Comparison of ENCODE assay signal across 23 cellular contexts in genomic region chr16:29237971-29238370, GRCh38.
DNase-seq lines count a peak whose midpoint lies in the region; ATAC-seq, FAIRE-seq and TF ChIP-seq lines count a peak whose summit lies in the region.
"Had no signal": no experiment of that assay in that cellular context is flagged by ENCODE, and none has a peak within 500 bp of the region (broad histone marks: within the 10 kb centered on the region; RNA-seq: fewer than 3 reads in every experiment).

No MANE protein-coding gene starts in this region.

- H2AFZ ChIP-seq in HepG2 (ENCODE audit: low read length) (no peak overlapping the region), Karpas-422 (ENCODE audit: low read length) (no peak overlapping the region)
- H2AFZ ChIP-seq: GM23338 had no signal

- no peak overlapping the region for H3K4me3 ChIP-seq in HepG2 (replicated peaks in 1 of 3; ENCODE audit: insufficient read depth in 1 of 3, low read depth in 2 of 3, low read length in 3 of 3)
- H3K4me3 ChIP-seq in right lobe of liver, result no peak overlapping the region
- H3K4me3 ChIP-seq in sigmoid colon, result no peak overlapping the region
- H3K4me3 ChIP-seq in vagina, result no peak overlapping the region
- H3K4me3 ChIP-seq in Karpas-422 (ENCODE audit: low read length), result no peak overlapping the region
- H3K4me3 ChIP-seq: A549, GM12878, GM23338 had no signal

- H3K4me2 ChIP-seq in HepG2 (ENCODE audit: low read depth, low read length) (no peak overlapping the region), Karpas-422 (ENCODE audit: low read depth, low read length, poor library complexity, severe bottlenecking) (no peak overlapping the region)
- H3K4me2 ChIP-seq: A549, GM23338 had no signal

- ATAC-seq in HepG2 (no peak), right lobe of liver (no peak)
- ATAC-seq: GM12878, GM23338 had no signal

- H3K9ac ChIP-seq in HepG2 (ENCODE audit: insufficient read depth, low read depth, low read length) (no peak overlapping the region), Karpas-422 (ENCODE audit: low read length) (no peak overlapping the region)

- no peak for TF ChIP-seq EP300 in HepG2 (IDR thresholded peaks at IDR 0.05; ENCODE audit: low read depth in 2 of 2, low read length in 2 of 2)
- TF ChIP-seq EP300 in HepG2 (CRISPR knock-in tag; IDR thresholded peaks at IDR 0.05; ENCODE audit: borderline replicate concordance), result no peak
- no peak for TF ChIP-seq EP300 in sigmoid colon (IDR thresholded peaks at IDR 0.05)

- no peak for TF ChIP-seq RAD21 in HepG2 (CRISPR knock-in tag; IDR thresholded peaks at IDR 0.05)

- in situ Hi-C loops in HepG2 (cut with HindIII; ENCODE audit: extremely low pct_ligation_motif_present, low pct_unique_long_range_greater_than_20kb), result no loop called here

- H3K27ac ChIP-seq in HepG2 (ENCODE audit: extremely low read length, insufficient read depth, low read length), result no peak overlapping the region
- H3K27ac ChIP-seq in right lobe of liver, result no peak overlapping the region
- H3K27ac ChIP-seq in sigmoid colon, result no peak overlapping the region
- no peak overlapping the region for H3K27ac ChIP-seq in vagina
- no peak overlapping the region for H3K27ac ChIP-seq in Karpas-422 (ENCODE audit: low read length)
- H3K27ac ChIP-seq: 22Rv1, A549, C4-2B had no signal

- WGBS in HepG2 (ENCODE audit: low lambda C conversion rate), result 43% methylated on average over 7 of the region's 7 CpGs
- 60% methylated on average over 7 of the region's 7 CpGs for WGBS in right lobe of liver (ENCODE audit: insufficient coverage, low coverage, low lambda C conversion rate, missing lambda C conversion rate)
- 61 to 82% methylated on average over 7 of the region's 7 CpGs for WGBS in sigmoid colon, 2 donors

- CTCF ChIA-PET in HepG2 (lab: Yijun Ruan, JAX; ENCODE audit: low intra/inter-chr PET ratio, low total read pairs), result no interaction called here

- no peaks in the 10 kb centered on the region for H3K9me3 ChIP-seq in HepG2 (ENCODE audit: low read length)
- no peaks in the 10 kb centered on the region for H3K9me3 ChIP-seq in right lobe of liver
- no peaks in the 10 kb centered on the region for H3K9me3 ChIP-seq in sigmoid colon
- H3K9me3 ChIP-seq in vagina, result no peaks in the 10 kb centered on the region
- no peaks in the 10 kb centered on the region for H3K9me3 ChIP-seq in Karpas-422 (ENCODE audit: low read length)
- H3K9me3 ChIP-seq: A549 had no signal

- intact Hi-C loops in HepG2 (cut with micrococcal nuclease; ENCODE audit: unreplicated experiment), result no loop called here
- intact Hi-C loops in right lobe of liver (cut with DNase I), result no loop called here
- intact Hi-C loops in sigmoid colon (cut with DNase I), result no loop called here
- intact Hi-C loops in vagina (cut with DNase I), result no loop called here

- H3K4me1 ChIP-seq in HepG2 (ENCODE audit: insufficient read depth, low read length) (peaks cover 13% of the 10 kb centered on the region), right lobe of liver (no peaks in the 10 kb centered on the region), sigmoid colon (no peaks in the 10 kb centered on the region), vagina (no peaks in the 10 kb centered on the region), Karpas-422 (ENCODE audit: low read length) (no peaks in the 10 kb centered on the region)
- H3K4me1 ChIP-seq: A549 had no signal

- H3K79me2 ChIP-seq in HepG2 (ENCODE audit: insufficient read depth, low read length) (no peaks in the 10 kb centered on the region), Karpas-422 (ENCODE audit: low read length) (no peaks in the 10 kb centered on the region)

- no peaks in the 10 kb centered on the region for H3K36me3 ChIP-seq in HepG2 (replicated peaks in 1 of 2; ENCODE audit: control insufficient read depth in 1 of 2, insufficient read depth in 2 of 2, low read length in 2 of 2)
- H3K36me3 ChIP-seq in right lobe of liver, result no peaks in the 10 kb centered on the region
- no peaks in the 10 kb centered on the region for H3K36me3 ChIP-seq in sigmoid colon
- H3K36me3 ChIP-seq in vagina, result no peaks in the 10 kb centered on the region
- no peaks in the 10 kb centered on the region for H3K36me3 ChIP-seq in Karpas-422 (ENCODE audit: insufficient read depth, low read length)

- TF ChIP-seq CTCF in HepG2 (CRISPR knock-in tag; IDR thresholded peaks at IDR 0.05) (no peak), right lobe of liver (IDR thresholded peaks at IDR 0.05) (no peak), sigmoid colon (IDR thresholded peaks at IDR 0.05) (no peak), vagina (IDR thresholded peaks at IDR 0.05) (no peak)

- H4K20me1 ChIP-seq in HepG2 (ENCODE audit: insufficient read depth, low read length) (no peaks in the 10 kb centered on the region), Karpas-422 (ENCODE audit: insufficient read depth, low read depth, low read length) (no peaks in the 10 kb centered on the region)

- no peak for DNase-seq in HepG2 (ENCODE audit: low spot score)
- no peak for DNase-seq in right lobe of liver
- DNase-seq in islet precursor cell, result peak; percentile 17
- DNase-seq in sigmoid colon, result peak; percentile 11
- DNase-seq in vagina (ENCODE audit: extremely low spot score in 2 of 2), result peak; percentile 31 to 71
- DNase-seq in Karpas-422, result no peak
- no peak for DNase-seq in hippocampal formation (lab: John Stamatoyannopoulos, UW)
- DNase-seq in HT-29 (ENCODE audit: low spot score), result no peak
- DNase-seq: AML-193; CD4-positive, alpha-beta memory T cell; COR-L47; DMS 273 treated with DMSO at 0.1 percent for 48 hours; DMS53; DND-41; EL; HCEC 1CT; KG1 had no signal

- H3K9me2 ChIP-seq in Karpas-422 (replicated peaks; ENCODE audit: insufficient read depth, low read length), result no peaks in the 10 kb centered on the region

- POLR2A ChIA-PET in HepG2 (lab: Yijun Ruan, JAX), result no interaction called here

- H3K27me3 ChIP-seq in HepG2 (ENCODE audit: control insufficient read depth in 1 of 2, insufficient read depth in 2 of 2, low read length in 2 of 2) (peaks cover 1 to 14% of the 10 kb centered on the region in 2 experiments; a peak in 3 of 5 replicates), right lobe of liver (no peaks in the 10 kb centered on the region), sigmoid colon (no peaks in the 10 kb centered on the region), vagina (no peaks in the 10 kb centered on the region), Karpas-422 (ENCODE audit: low read length) (no peaks in the 10 kb centered on the region)

- no peak for FAIRE-seq in HepG2 (lab: Jason Lieb, UNC)
- FAIRE-seq: A549, GM12878, H54 had no signal

- no peak for TF ChIP-seq POLR2A in HepG2 (IDR thresholded peaks at IDR 0.05; ENCODE audit: insufficient read depth in 1 of 2, low read depth in 2 of 2, low read length in 2 of 2)
- TF ChIP-seq POLR2A in right lobe of liver (IDR thresholded peaks at IDR 0.05), result no peak
- no peak for TF ChIP-seq POLR2A in sigmoid colon (IDR thresholded peaks at IDR 0.05)
- no peak for TF ChIP-seq POLR2A in vagina (IDR thresholded peaks at IDR 0.05)

- BruUV-seq in HepG2 (replicated peaks; lab: Mats Ljungman, UMichigan), result no TSS peak

TF ChIP-seq in HepG2, 621 proteins besides CTCF, POLR2A, EP300 and RAD21:
- TF ChIP-seq, protein P1, sequence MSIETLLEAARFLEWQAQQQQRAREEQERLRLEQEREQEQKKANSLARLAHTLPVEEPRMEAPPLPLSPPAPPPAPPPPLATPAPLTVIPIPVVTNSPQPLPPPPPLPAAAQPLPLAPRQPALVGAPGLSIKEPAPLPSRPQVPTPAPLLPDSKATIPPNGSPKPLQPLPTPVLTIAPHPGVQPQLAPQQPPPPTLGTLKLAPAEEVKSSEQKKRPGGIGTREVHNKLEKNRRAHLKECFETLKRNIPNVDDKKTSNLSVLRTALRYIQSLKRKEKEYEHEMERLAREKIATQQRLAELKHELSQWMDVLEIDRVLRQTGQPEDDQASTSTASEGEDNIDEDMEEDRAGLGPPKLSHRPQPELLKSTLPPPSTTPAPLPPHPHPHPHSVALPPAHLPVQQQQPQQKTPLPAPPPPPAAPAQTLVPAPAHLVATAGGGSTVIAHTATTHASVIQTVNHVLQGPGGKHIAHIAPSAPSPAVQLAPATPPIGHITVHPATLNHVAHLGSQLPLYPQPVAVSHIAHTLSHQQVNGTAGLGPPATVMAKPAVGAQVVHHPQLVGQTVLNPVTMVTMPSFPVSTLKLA (IDR thresholded peaks at IDR 0.05), result peak; percentile 23; the same call in 1 of the 2 replicates
- TF ChIP-seq YY1 (IDR thresholded peaks at IDR 0.05; ENCODE audit: insufficient read depth, insufficient replicate concordance, low read depth, low read length) (no peak), RAD51 (IDR thresholded peaks at IDR 0.05; ENCODE audit: borderline replicate concordance) (0 out of 2 replicates have a peak, but pooled peaks have one; percentile 17)

Comparison
In these comparisons a context has a peak if more than half of its experiments do, and no peak if none do; other contexts are left out.
1. DNase-seq: peak in islet precursor cell (single experiment), sigmoid colon (single experiment) and vagina (2 of 2); none in HepG2 (single experiment), right lobe of liver (0 of 3), Karpas-422 (single experiment), hippocampal formation (0 of 2) and HT-29 (single experiment).